Comparison of ENCODE assay signal across 8 cellular contexts in the genomic region with DNA sequence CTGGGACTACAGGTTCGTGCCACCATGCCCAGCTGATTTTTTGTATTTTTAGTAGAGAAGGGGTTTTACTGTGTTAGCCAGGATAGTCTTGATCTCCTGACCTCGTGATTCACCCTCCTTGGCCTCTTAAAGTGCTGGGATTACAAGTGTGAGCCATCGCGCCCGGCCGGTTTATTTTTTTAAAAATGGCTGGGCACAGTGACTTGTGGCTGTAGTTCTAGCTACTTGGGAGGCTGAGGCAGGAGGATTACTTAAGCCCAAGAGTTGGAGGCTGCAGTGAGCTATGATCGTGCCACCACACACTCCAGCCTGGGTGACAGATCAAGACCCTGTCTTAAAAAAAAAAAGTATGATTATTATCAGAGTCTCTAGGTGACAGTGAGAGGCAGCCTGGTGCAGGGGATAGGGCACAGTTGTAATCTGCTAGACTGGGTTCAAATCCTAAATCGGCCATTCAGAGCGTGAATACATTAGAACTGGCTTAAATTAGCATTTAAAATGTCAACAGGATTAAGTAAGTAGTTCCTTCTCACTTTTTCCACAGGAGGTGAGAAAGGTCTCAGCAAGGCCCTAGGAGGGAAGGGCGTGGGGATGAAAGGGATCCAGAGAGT. TPM values are rescaled to one million over a fixed set of nuclear protein-coding genes. Genes with fewer than 3 reads are reported as not detected.
DNase-seq lines count a peak whose midpoint lies in the region; ATAC-seq and TF ChIP-seq lines count a peak whose summit lies in the region.

No MANE protein-coding gene starts in this region.

- DNase-seq in Calu3 (no peak), Karpas-422 (no peak), dorsolateral prefrontal cortex (no peak), neuronal stem cell (ENCODE audit: low spot score) (no peak), NCI-H2081 (lab: John Stamatoyannopoulos, UW) (no peak), cerebellar nuclear complex (lab: John Stamatoyannopoulos, UW) (no peak)
- DNase-seq in central memory CD4-positive, alpha-beta T cell, result no peak

- H3K27me3 Mint-ChIP-seq in Calu3 (ENCODE audit: unreplicated experiment), result no peaks in the 10 kb centered on the region

- H3K14ac ChIP-seq in neuronal stem cell (ENCODE audit: low read length), result no peak overlapping the region

- H3K36me3 ChIP-seq in Karpas-422 (ENCODE audit: insufficient read depth, low read length), result no peaks in the 10 kb centered on the region
- no peaks in the 10 kb centered on the region for H3K36me3 ChIP-seq in neuronal stem cell (replicated peaks in 1 of 2; ENCODE audit: control insufficient read depth in 2 of 2, insufficient read depth in 2 of 2, low read length in 2 of 2)

- H3K27me3 ChIP-seq in Karpas-422 (ENCODE audit: low read length), result no peaks in the 10 kb centered on the region
- H3K27me3 ChIP-seq in dorsolateral prefrontal cortex, result no peaks in the 10 kb centered on the region
- no peaks in the 10 kb centered on the region for H3K27me3 ChIP-seq in neuronal stem cell (ENCODE audit: control insufficient read depth in 3 of 3, insufficient read depth in 3 of 3, low read depth in 1 of 3, low read length in 3 of 3)

- H2AFZ ChIP-seq in Karpas-422 (ENCODE audit: low read length) (peak overlapping the region; percentile 92), neuronal stem cell (ENCODE audit: low read length) (peak overlapping the region; percentile 90)

- H3K27ac Mint-ChIP-seq in Calu3 (ENCODE audit: unreplicated experiment), result peak overlapping the region; percentile 85

- CTCF ChIA-PET in Calu3 (lab: Charles Lee), result interaction anchor here (0.5 to 2.9 kb wide), 2 partner anchors 8 to 92 kb away, joined by 7 to 17 read pairs; no protein-coding TSS in a partner anchor

- peaks cover 28% of the 10 kb centered on the region for H3K4me1 Mint-ChIP-seq in Calu3 (ENCODE audit: low read depth, unreplicated experiment)

- peak overlapping the region; percentile 92 for H3K18ac ChIP-seq in neuronal stem cell (ENCODE audit: low read length)

- H2BK15ac ChIP-seq in neuronal stem cell (ENCODE audit: low read length), result peak overlapping the region; percentile 3

- peak overlapping the region; percentile 42 for H2AK5ac ChIP-seq in neuronal stem cell (ENCODE audit: low read depth, low read length)

- H3K4me2 ChIP-seq in Karpas-422 (ENCODE audit: low read depth, low read length, poor library complexity, severe bottlenecking) (peak overlapping the region; percentile 98), neuronal stem cell (ENCODE audit: insufficient read depth, low read length, poor library complexity, severe bottlenecking) (peak overlapping the region; percentile 81)

- H4K91ac ChIP-seq in neuronal stem cell (ENCODE audit: low read depth, low read length, poor library complexity), result no peak overlapping the region

- H4K20me1 ChIP-seq in Karpas-422 (ENCODE audit: insufficient read depth, low read depth, low read length), result no peaks in the 10 kb centered on the region

- peaks cover 42% of the 10 kb centered on the region for H3K79me2 ChIP-seq in Karpas-422 (ENCODE audit: low read length)

- no peak overlapping the region for H3K23ac ChIP-seq in neuronal stem cell (ENCODE audit: low read depth, low read length, poor library complexity)

- TF ChIP-seq CTCF in Calu3 (IDR thresholded peaks at IDR 0.05; ENCODE audit: unreplicated experiment) (no peak), dorsolateral prefrontal cortex (IDR thresholded peaks at IDR 0.05 in 54 of 56, conservative IDR thresholded peaks at IDR 0.05 in 2 of 56; ENCODE audit: low read depth in 1 of 56, partially characterized antibody in 56 of 56) (no peak)

- no CpG with 5 or more reads among the region's 10 CpGs for WGBS in neuronal stem cell (ENCODE audit: extremely low coverage in 2 of 2, insufficient read length in 2 of 2, insufficient replicate concordance in 1 of 2), 2 donors

- peaks cover 20% of the 10 kb centered on the region for H3K36me3 Mint-ChIP-seq in Calu3 (ENCODE audit: insufficient read depth, unreplicated experiment)

- BruUV-seq in Calu3 (replicated peaks; lab: Mats Ljungman, UMichigan), result no TSS peak

- H3K27ac ChIP-seq in Karpas-422 (ENCODE audit: low read length), result no peak overlapping the region
- peak overlapping the region in 57 of 59 donors; percentile 10 to 88 (median 75) for H3K27ac ChIP-seq in dorsolateral prefrontal cortex
- H3K27ac ChIP-seq in neuronal stem cell (replicated peaks; ENCODE audit: low read length), result peak overlapping the region; percentile 50

- H3K4me3 Mint-ChIP-seq in Calu3 (ENCODE audit: low read depth, unreplicated experiment), result peak overlapping the region; percentile 75

- H2BK12ac ChIP-seq in neuronal stem cell (ENCODE audit: low read length), result no peak overlapping the region

- peak overlapping the region; percentile 84 for H3K4me3 ChIP-seq in Karpas-422 (ENCODE audit: low read length)
- H3K4me3 ChIP-seq in dorsolateral prefrontal cortex, result peak overlapping the region; percentile 40 to 78 (median 65)
- peak overlapping the region; percentile 1 to 56 for H3K4me3 ChIP-seq in neuronal stem cell (ENCODE audit: low read length in 2 of 2)

- intact Hi-C loops in Calu3 (cut with micrococcal nuclease; ENCODE audit: unreplicated experiment) (no loop called here), dorsolateral prefrontal cortex (cut with DNase I) (no loop called here)

- H3K4ac ChIP-seq in neuronal stem cell (ENCODE audit: low read length), result no peak overlapping the region

- peak overlapping the region; percentile 19 for H2BK5ac ChIP-seq in neuronal stem cell (ENCODE audit: low read length)

- no peaks in the 10 kb centered on the region for H3K9me2 ChIP-seq in Karpas-422 (replicated peaks; ENCODE audit: insufficient read depth, low read length)

- H3K9ac ChIP-seq in Karpas-422 (ENCODE audit: low read length) (peak overlapping the region; percentile 82), neuronal stem cell (ENCODE audit: low read depth, low read length, poor library complexity) (no peak overlapping the region)

- ATAC-seq in HG03565 (IDR thresholded peaks at IDR 0.05; ENCODE audit: unreplicated experiment), result no peak

- H4K8ac ChIP-seq in neuronal stem cell (ENCODE audit: low read depth, low read length), result peak overlapping the region; percentile 92

- H3K79me1 ChIP-seq in neuronal stem cell (ENCODE audit: low read depth, low read length), result no peaks in the 10 kb centered on the region

- H3K9me3 Mint-ChIP-seq in Calu3 (ENCODE audit: low read depth, unreplicated experiment), result no peaks in the 10 kb centered on the region

- H3K4me1 ChIP-seq in Karpas-422 (ENCODE audit: low read length) (peaks cover 28% of the 10 kb centered on the region), neuronal stem cell (ENCODE audit: control insufficient read depth in 2 of 2, insufficient read depth in 1 of 2, low read depth in 1 of 2, low read length in 2 of 2) (peaks cover 3 to 18% of the 10 kb centered on the region in 2 donors)

- H2BK120ac ChIP-seq in neuronal stem cell (ENCODE audit: low read depth, low read length), result peak overlapping the region; percentile 42

- H3K9me3 ChIP-seq in Karpas-422 (ENCODE audit: low read length), result no peaks in the 10 kb centered on the region
- H3K9me3 ChIP-seq in neuronal stem cell (replicated peaks in 1 of 2; ENCODE audit: control insufficient read depth in 2 of 2, insufficient read depth in 1 of 2, low read depth in 1 of 2, low read length in 2 of 2), result no peaks in the 10 kb centered on the region

RNA-seq across cellular contexts. Expression of a gene that starts 0.4 kb away (rescaled TPM):
- 31.9 and 33.7 TPM in 2 replicates for total RNA-seq in Calu3 (2022)
- total RNA-seq in Karpas-422 (2014; rRNA removed; shearing (Covaris generic); ENCODE audit: low replicate concordance), result 34.7 and 55.8 TPM in 2 replicates
- 10 to 100 TPM; 10.6 to 42.8 (median 23.2) TPM for total RNA-seq in dorsolateral prefrontal cortex
- polyA plus RNA-seq in neuronal stem cell (2013, experiment 1 of 2), result 19.9 TPM
- polyA plus RNA-seq in neuronal stem cell (2013, experiment 2 of 2), result 18.6 TPM

Comparison
In these comparisons a context has a peak if more than half of its experiments do, and no peak if none do; other contexts are left out.
1. H3K4me3 ChIP-seq: peak in every context shown above with its lines; median percentile 84 in Karpas-422; 65 in dorsolateral prefrontal cortex; 28 in neuronal stem cell.